8 cellular contexts compared by ENCODE assay signal in the genomic region with DNA sequence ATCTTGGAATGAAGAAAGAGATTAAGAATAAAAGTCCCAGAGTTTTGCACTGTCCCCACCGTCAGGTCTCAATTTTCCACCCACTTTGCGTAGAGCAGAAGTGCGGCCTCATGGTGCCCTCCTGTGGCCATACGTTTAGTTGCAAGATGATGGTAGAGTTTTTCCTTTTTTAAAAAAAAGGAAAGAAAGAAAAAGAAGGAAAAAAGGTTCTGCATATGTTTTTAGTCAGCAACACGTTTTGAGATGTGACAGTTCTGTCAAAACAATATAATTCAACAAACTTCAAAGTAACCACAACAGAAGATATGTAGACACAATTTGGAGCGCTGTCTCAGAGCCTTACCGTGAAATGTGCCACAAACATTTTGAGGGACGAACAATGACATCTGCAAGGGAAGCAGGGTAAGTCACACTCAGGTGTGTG. TPM values are rescaled to one million over a fixed set of nuclear protein-coding genes. Genes with fewer than 3 reads are reported as not detected.
DNase-seq lines count a peak whose midpoint lies in the region; ATAC-seq, FAIRE-seq and TF ChIP-seq lines count a peak whose summit lies in the region.

No MANE protein-coding gene starts in this region.

- peaks cover 3% of the 10 kb centered on the region for H3K27me3 Mint-ChIP-seq in activated T-cell treated with anti-CD3 and anti-CD28 coated beads, Interleukin-2, amount 50 U/mL, for 4 hours (ENCODE audit: low read depth)
- no peaks in the 10 kb centered on the region for H3K27me3 Mint-ChIP-seq in neural progenitor cell (ENCODE audit: insufficient read depth, low read depth)

- H3K27ac Mint-ChIP-seq in neural progenitor cell, result no peak overlapping the region

- H3K4me1 ChIP-seq in neural progenitor cell, result no peaks in the 10 kb centered on the region

- in situ Hi-C loops in ACHN (cut with HindIII; ENCODE audit: low pct_ligation_motif_present, low pct_unique_long_range_greater_than_20kb, low sequenced_read_pairs), result no loop called here

- H3K27me3 ChIP-seq in neural progenitor cell, result no peaks in the 10 kb centered on the region

- TF ChIP-seq CTCF in fibroblast of mammary gland (conservative IDR thresholded peaks at IDR 0.05; ENCODE audit: control insufficient read depth, insufficient read depth, low read depth, low read length) (peak; percentile 73), neural progenitor cell (IDR thresholded peaks at IDR 0.05) (peak; percentile 91)

- H3F3A ChIP-seq in neural progenitor cell (ENCODE audit: low read depth), result no peaks in the 10 kb centered on the region

- H3K27ac ChIP-seq in neural progenitor cell, result no peak overlapping the region

- H3K4me3 ChIP-seq in fibroblast of mammary gland (ENCODE audit: control insufficient read depth, low read depth, low read length), result no peak overlapping the region
- no peak overlapping the region for H3K4me3 ChIP-seq in neural progenitor cell

- DNase-seq in ACHN (peak; percentile 37), NOMO-1 treated with dmso at 0.1 percent for 144 hours (lab: John Stamatoyannopoulos, UW; ENCODE audit: unreplicated experiment) (peak; percentile 10), fibroblast of mammary gland (ENCODE audit: low read depth) (peak; percentile 47), neural progenitor cell (ENCODE audit: low spot score) (peak; percentile 64), urothelium cell line (ENCODE audit: low spot score) (peak; percentile 47)
- peak; percentile 47 for DNase-seq in activated T-cell treated with anti-CD3 and anti-CD28 coated beads, Interleukin-2, amount 50 U/mL, for 4 hours

- H3K36me3 Mint-ChIP-seq in activated T-cell treated with anti-CD3 and anti-CD28 coated beads, Interleukin-2, amount 50 U/mL, for 4 hours (ENCODE audit: insufficient read depth), result no peaks in the 10 kb centered on the region
- no peaks in the 10 kb centered on the region for H3K36me3 Mint-ChIP-seq in neural progenitor cell

- H3K4me3 Mint-ChIP-seq in activated T-cell treated with anti-CD3 and anti-CD28 coated beads, Interleukin-2, amount 50 U/mL, for 4 hours, result no peak overlapping the region
- H3K4me3 Mint-ChIP-seq in neural progenitor cell, result no peak overlapping the region

- H2AFZ ChIP-seq in neural progenitor cell (replicated peaks), result no peak overlapping the region

- no peaks in the 10 kb centered on the region for H3K36me3 ChIP-seq in neural progenitor cell

- H3K9me3 ChIP-seq in neural progenitor cell (ENCODE audit: low read depth), result no peaks in the 10 kb centered on the region

- H3K4me1 Mint-ChIP-seq in activated T-cell treated with anti-CD3 and anti-CD28 coated beads, Interleukin-2, amount 50 U/mL, for 4 hours (ENCODE audit: low read depth), result peaks cover 7% of the 10 kb centered on the region
- H3K4me1 Mint-ChIP-seq in neural progenitor cell, result no peaks in the 10 kb centered on the region

- ATAC-seq in GM18861 (IDR thresholded peaks at IDR 0.05; ENCODE audit: unreplicated experiment) (peak; percentile 51), GM18873 (IDR thresholded peaks at IDR 0.05; ENCODE audit: low FRiP score, unreplicated experiment) (no peak)
- ATAC-seq in activated T-cell treated with anti-CD3 and anti-CD28 coated beads, Interleukin-2, amount 50 U/mL, for 4 hours, result peak; percentile 77 to 80

- no peaks in the 10 kb centered on the region for H3K79me2 ChIP-seq in neural progenitor cell (ENCODE audit: low read depth)

- H3K9me3 Mint-ChIP-seq in activated T-cell treated with anti-CD3 and anti-CD28 coated beads, Interleukin-2, amount 50 U/mL, for 4 hours, result no peaks in the 10 kb centered on the region
- no peaks in the 10 kb centered on the region for H3K9me3 Mint-ChIP-seq in neural progenitor cell

- no peak overlapping the region for H3K9ac ChIP-seq in neural progenitor cell

- no peak overlapping the region for H3K4me2 ChIP-seq in neural progenitor cell

- no peak for FAIRE-seq in urothelium cell line (lab: Jason Lieb, UNC)

- no peaks in the 10 kb centered on the region for H4K20me1 ChIP-seq in neural progenitor cell (ENCODE audit: low read depth)

RNA-seq across cellular contexts. Expression of gene EBLN2, which starts 24.6 kb away (rescaled TPM):
- total RNA-seq in activated T-cell treated with anti-CD3 and anti-CD28 coated beads, Interleukin-2, amount 50 U/mL, for 4 hours, result 1 to 10 TPM; 3.2 to 4.7 (median 4.3) TPM
- 11.6 and 15.3 TPM in 2 replicates for total RNA-seq in neural progenitor cell (ENCODE audit: low replicate concordance)

Comparison
In these comparisons a context has a peak if more than half of its experiments do, and no peak if none do; other contexts are left out.
1. DNase-seq: peak in every context shown above with its lines; median percentile 64 in neural progenitor cell; 47 in activated T-cell treated with anti-CD3 and anti-CD28 coated beads, Interleukin-2, amount 50 U/mL, for 4 hours; 47 in fibroblast of mammary gland; 47 in urothelium cell line; 37 in ACHN; 10 in NOMO-1 treated with dmso at 0.1 percent for 144 hours.